Comparison of ENCODE assay signal across 1 cellular context in the genomic region with DNA sequence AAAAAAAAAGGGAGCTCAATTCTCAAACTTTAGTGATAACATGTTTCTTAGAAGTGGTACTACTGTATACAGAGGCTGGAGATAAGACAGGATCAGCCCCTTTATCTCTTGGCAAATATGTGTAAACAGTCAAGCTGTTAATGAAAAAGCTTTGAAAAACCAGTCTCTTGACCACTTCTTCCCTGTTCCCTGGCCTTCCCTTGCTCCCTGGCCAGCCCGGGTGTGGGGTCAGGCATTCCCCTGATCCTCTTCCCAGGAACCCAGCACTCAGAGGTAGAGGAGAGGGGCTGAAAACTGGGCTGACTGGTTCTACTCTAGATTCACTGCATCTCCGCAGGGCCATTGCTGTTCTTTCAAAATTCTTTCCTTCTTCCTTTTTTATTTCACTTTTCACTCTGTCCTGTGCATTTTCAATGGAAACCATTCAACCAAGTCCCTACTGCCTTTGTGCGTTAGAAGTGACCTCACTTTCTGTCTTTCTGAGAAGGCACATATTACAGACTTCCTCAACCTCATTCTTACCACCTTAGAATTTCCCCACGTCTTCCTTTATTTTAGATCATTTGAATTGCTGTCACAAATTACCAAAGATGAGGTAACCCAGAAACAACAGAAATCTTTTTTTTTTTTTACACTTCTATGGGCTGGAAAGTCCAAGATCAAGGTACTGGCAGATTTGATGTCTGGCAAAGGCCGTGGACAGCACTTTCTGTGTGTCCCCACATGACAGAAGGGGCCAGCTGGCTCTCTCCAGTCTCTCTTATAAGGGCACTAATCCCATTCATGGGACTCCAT.
TF ChIP-seq lines count a peak whose summit lies in the region.

No MANE protein-coding gene starts in this region.

TF ChIP-seq in GM12878, 131 proteins besides CTCF, POLR2A, EP300 and RAD21 (continued from another document):
- TF ChIP-seq, protein P1, sequence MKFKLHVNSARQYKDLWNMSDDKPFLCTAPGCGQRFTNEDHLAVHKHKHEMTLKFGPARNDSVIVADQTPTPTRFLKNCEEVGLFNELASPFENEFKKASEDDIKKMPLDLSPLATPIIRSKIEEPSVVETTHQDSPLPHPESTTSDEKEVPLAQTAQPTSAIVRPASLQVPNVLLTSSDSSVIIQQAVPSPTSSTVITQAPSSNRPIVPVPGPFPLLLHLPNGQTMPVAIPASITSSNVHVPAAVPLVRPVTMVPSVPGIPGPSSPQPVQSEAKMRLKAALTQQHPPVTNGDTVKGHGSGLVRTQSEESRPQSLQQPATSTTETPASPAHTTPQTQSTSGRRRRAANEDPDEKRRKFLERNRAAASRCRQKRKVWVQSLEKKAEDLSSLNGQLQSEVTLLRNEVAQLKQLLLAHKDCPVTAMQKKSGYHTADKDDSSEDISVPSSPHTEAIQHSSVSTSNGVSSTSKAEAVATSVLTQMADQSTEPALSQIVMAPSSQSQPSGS (IDR thresholded peaks at IDR 0.05; ENCODE audit: low read length), result peak; percentile 81
- peak in 1 of 2 experiments; percentile 71; a peak in 1 of 4 replicates for TF ChIP-seq ETV6 (conservative IDR thresholded peaks at IDR 0.05 in 1 of 2, IDR thresholded peaks at IDR 0.05 in 1 of 2; ENCODE audit: borderline replicate concordance in 1 of 2, low read depth in 1 of 2)
- 0 out of 2 replicates have a peak, but pooled peaks have one; percentile 7 for TF ChIP-seq PAX5 (IDR thresholded peaks at IDR 0.05; ENCODE audit: borderline replicate concordance, low read depth, low read length)
- TF ChIP-seq FOXM1 (IDR thresholded peaks at IDR 0.05; ENCODE audit: low read depth, low read length), result peak; percentile 35; the same call in 1 of the 2 replicates
- no peak for TF ChIP-seq KDM1A (IDR thresholded peaks at IDR 0.05; ENCODE audit: borderline replicate concordance)
- no peak for TF ChIP-seq BHLHE40 (IDR thresholded peaks at IDR 0.05; ENCODE audit: borderline replicate concordance in 1 of 2, low read depth in 2 of 2, low read length in 1 of 2)
- TF ChIP-seq ZNF217 (IDR thresholded peaks at IDR 0.05), result no peak
- TF ChIP-seq, protein P2, sequence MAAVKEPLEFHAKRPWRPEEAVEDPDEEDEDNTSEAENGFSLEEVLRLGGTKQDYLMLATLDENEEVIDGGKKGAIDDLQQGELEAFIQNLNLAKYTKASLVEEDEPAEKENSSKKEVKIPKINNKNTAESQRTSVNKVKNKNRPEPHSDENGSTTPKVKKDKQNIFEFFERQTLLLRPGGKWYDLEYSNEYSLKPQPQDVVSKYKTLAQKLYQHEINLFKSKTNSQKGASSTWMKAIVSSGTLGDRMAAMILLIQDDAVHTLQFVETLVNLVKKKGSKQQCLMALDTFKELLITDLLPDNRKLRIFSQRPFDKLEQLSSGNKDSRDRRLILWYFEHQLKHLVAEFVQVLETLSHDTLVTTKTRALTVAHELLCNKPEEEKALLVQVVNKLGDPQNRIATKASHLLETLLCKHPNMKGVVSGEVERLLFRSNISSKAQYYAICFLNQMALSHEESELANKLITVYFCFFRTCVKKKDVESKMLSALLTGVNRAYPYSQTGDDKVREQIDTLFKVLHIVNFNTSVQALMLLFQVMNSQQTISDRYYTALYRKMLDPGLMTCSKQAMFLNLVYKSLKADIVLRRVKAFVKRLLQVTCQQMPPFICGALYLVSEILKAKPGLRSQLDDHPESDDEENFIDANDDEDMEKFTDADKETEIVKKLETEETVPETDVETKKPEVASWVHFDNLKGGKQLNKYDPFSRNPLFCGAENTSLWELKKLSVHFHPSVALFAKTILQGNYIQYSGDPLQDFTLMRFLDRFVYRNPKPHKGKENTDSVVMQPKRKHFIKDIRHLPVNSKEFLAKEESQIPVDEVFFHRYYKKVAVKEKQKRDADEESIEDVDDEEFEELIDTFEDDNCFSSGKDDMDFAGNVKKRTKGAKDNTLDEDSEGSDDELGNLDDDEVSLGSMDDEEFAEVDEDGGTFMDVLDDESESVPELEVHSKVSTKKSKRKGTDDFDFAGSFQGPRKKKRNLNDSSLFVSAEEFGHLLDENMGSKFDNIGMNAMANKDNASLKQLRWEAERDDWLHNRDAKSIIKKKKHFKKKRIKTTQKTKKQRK (IDR thresholded peaks at IDR 0.05; ENCODE audit: low read depth, low read length), result no peak
- no peak for TF ChIP-seq SREBF1 (IDR thresholded peaks at IDR 0.05; ENCODE audit: low read length)
- TF ChIP-seq ZSCAN29 (IDR thresholded peaks at IDR 0.05), result no peak
- peak; percentile 97 for TF ChIP-seq CREB1 (IDR thresholded peaks at IDR 0.05; ENCODE audit: low read depth)
- 0 out of 2 replicates have a peak, but pooled peaks have one; percentile 14 for TF ChIP-seq RAD51 (IDR thresholded peaks at IDR 0.05)
- peak; percentile 47 to 60; a peak in 3 of 4 replicates for TF ChIP-seq IKZF2 (IDR thresholded peaks at IDR 0.05)
- peak; percentile 62; the same call in 1 of the 2 replicates for TF ChIP-seq ZNF384 (IDR thresholded peaks at IDR 0.05; ENCODE audit: borderline replicate concordance, low read depth, low read length)
- TF ChIP-seq POLR2AphosphoS2 (IDR thresholded peaks at IDR 0.05; ENCODE audit: low read depth, low read length), result no peak
- no peak for TF ChIP-seq HDGF (IDR thresholded peaks at IDR 0.05)
